ENCODE assay signal across 9 cellular contexts in genomic region chr3:49238274-49239127, GRCh38. TPM values are rescaled to one million over a fixed set of nuclear protein-coding genes. Genes with fewer than 3 reads are reported as not detected.
DNase-seq lines count a peak whose midpoint lies in the region; ATAC-seq and TF ChIP-seq lines count a peak whose summit lies in the region.
"Had no signal": no experiment of that assay in that cellular context is flagged by ENCODE, and none has a peak within 500 bp of the region (broad histone marks: within the 10 kb centered on the region; RNA-seq: fewer than 3 reads in every experiment).

No MANE protein-coding gene starts in this region.

- in situ Hi-C loops in astrocyte of the spinal cord (cut with HindIII; ENCODE audit: low sequenced_read_pairs): no loop called here

- no peaks in the 10 kb centered on the region for H3K27me3 ChIP-seq in testis
- no peaks in the 10 kb centered on the region for H3K27me3 ChIP-seq in thyroid gland

- WGBS in testis, 2 donors: 49% methylated on average over 9 of the region's 9 CpGs
- WGBS in thyroid gland, 2 donors: 76 to 87% methylated on average over 9 of the region's 9 CpGs

- H3K4me1 ChIP-seq in testis: peaks cover 10% of the 10 kb centered on the region
- no peaks in the 10 kb centered on the region for H3K4me1 ChIP-seq in thyroid gland

- ATAC-seq in left colon: peak; percentile 27
- no peak for ATAC-seq in HG03520 (IDR thresholded peaks at IDR 0.05; ENCODE audit: unreplicated experiment)
- ATAC-seq in HG02884 (IDR thresholded peaks at IDR 0.05; ENCODE audit: unreplicated experiment): no peak

- DNase-seq in Kasumi-1 (lab: John Stamatoyannopoulos, UW) (peak; percentile 95 to 98), astrocyte of the spinal cord (ENCODE audit: low read depth, low spot score) (peak; percentile 13), left colon (peak in 1 of 2 donors; percentile 44), testis (peak; percentile 83), thyroid gland (no peak)
- DNase-seq: immature natural killer cell had no signal

- H3K9me3 ChIP-seq in testis (no peaks in the 10 kb centered on the region), thyroid gland (no peaks in the 10 kb centered on the region)

- H3K27ac ChIP-seq in testis (peak overlapping the region; percentile 2 to 65), thyroid gland (no peak overlapping the region)
- H3K27ac ChIP-seq: VCaP had no signal

- no peak overlapping the region for H3K4me3 ChIP-seq in astrocyte of the spinal cord (ENCODE audit: low read depth, low read length)
- H3K4me3 ChIP-seq in testis: no peak overlapping the region
- H3K4me3 ChIP-seq in thyroid gland (replicated peaks in 1 of 3): no peak overlapping the region

- no peak for TF ChIP-seq CTCF in astrocyte of the spinal cord (IDR thresholded peaks at IDR 0.05; ENCODE audit: low read depth, low read length)
- TF ChIP-seq CTCF in testis (IDR thresholded peaks at IDR 0.05): no peak
- no peak for TF ChIP-seq CTCF in thyroid gland (IDR thresholded peaks at IDR 0.05)

- intact Hi-C loops in left colon (cut with DNase I, micrococcal nuclease): no loop called here
- intact Hi-C loops in testis (cut with DNase I; ENCODE audit: low total_unique reads): no loop called here
- intact Hi-C loops in thyroid gland (cut with DNase I): no loop called here

- H3K36me3 ChIP-seq in testis (ENCODE audit: low read depth, missing control alignments) (no peaks in the 10 kb centered on the region), thyroid gland (no peaks in the 10 kb centered on the region)

- TF ChIP-seq POLR2A in testis (IDR thresholded peaks at IDR 0.05) (no peak), thyroid gland (IDR thresholded peaks at IDR 0.05) (no peak)

RNA-seq across cellular contexts. Expression of gene C3orf62, which starts 38.5 kb away (rescaled TPM):
- total RNA-seq in left colon (1 to 10 TPM; 4.7 to 4.8 TPM), testis (10 to 100 TPM; 14.1 to 25.9 TPM), thyroid gland (1 to 10 TPM; 2.8 to 6.2 (median 3.8) TPM)
- polyA plus RNA-seq in testis (ENCODE audit: insufficient read depth, low read depth, low replicate concordance): 48.6 TPM

Comparison
In these comparisons a context has a peak if more than half of its experiments do, and no peak if none do; other contexts are left out.
1. DNase-seq: peak in Kasumi-1 (2 of 2), astrocyte of the spinal cord (single experiment) and testis (single experiment); none in thyroid gland (0 of 2).
2. H3K27ac ChIP-seq: peak in testis (2 of 2); none in thyroid gland (0 of 3).